ENCODE assay signal across 8 cellular contexts in the genomic region with DNA sequence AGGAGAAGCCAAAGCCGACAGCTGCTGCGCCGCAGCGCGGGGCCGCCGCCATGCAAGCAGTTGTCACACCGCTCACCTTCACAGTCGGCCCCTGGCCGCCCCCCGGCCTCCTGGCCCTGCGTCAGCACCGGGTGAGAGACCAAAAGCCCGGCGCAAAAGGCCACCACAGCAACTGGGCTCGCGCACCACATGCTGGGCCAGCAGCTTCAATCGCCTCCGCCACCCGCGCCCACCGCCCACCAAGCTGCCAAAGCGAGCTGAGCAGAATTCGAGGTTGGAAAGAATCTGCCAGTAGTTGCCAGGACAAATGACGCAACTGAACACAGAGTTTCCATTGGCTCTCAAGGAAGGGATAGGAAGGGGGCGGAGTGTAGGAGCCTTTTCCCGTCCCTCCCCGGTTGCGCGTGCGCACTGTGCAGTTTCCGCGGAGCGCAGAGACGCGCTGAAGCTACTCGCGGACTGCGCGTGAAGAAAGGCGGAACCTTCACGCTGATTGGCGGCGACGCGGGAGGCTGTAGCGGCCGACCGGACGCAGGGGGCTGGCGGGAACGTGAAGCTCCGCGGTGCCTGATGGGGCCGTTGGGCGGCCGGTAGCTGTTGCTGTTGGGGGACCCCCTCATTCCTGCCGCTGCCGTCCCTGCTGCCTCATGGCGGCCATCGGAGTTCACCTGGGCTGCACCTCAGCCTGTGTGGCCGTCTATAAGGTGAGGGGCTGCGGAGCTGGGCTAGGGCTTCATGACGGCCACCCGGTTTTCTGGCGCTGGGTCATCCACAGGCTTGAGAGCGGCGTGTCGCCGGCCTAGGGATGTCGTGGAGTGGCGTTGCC. TPM values are rescaled to one million over a fixed set of nuclear protein-coding genes. Genes with fewer than 3 reads are reported as not detected.
DNase-seq lines count a peak whose midpoint lies in the region; ATAC-seq and TF ChIP-seq lines count a peak whose summit lies in the region.

Gene CDNF (minus strand): TSS at position 282 of the 826 bp plus-strand sequence. CDS start 91 bp downstream, at position 191.
A gene with protein sequence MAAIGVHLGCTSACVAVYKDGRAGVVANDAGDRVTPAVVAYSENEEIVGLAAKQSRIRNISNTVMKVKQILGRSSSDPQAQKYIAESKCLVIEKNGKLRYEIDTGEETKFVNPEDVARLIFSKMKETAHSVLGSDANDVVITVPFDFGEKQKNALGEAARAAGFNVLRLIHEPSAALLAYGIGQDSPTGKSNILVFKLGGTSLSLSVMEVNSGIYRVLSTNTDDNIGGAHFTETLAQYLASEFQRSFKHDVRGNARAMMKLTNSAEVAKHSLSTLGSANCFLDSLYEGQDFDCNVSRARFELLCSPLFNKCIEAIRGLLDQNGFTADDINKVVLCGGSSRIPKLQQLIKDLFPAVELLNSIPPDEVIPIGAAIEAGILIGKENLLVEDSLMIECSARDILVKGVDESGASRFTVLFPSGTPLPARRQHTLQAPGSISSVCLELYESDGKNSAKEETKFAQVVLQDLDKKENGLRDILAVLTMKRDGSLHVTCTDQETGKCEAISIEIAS (plus strand): TSS at position 551 of the 826 bp plus-strand sequence. CDS start 97 bp downstream, at position 648.
Gene MSANTD7 (plus strand): TSS at position 551 of the 826 bp plus-strand sequence. CDS start 3,979 bp downstream, outside the sequence.

- H3K36me3 ChIP-seq in heart left ventricle (peaks cover 0 to 33% (median 30%) of the 10 kb centered on the region in 9 donors), upper lobe of left lung (peaks cover 0 to 30% (median 15%) of the 10 kb centered on the region in 4 donors)

- H3K27ac ChIP-seq in heart left ventricle (peak within 1 kb of the TSS; percentile 94 to 99 (median 97)), upper lobe of left lung (peak within 1 kb of the TSS; percentile 94 to 97 (median 96))

- H3K4me1 ChIP-seq in heart left ventricle (peaks cover 5 to 26% (median 17%) of the 10 kb centered on the region in 12 donors), upper lobe of left lung (peaks cover 15 to 19% (median 18%) of the 10 kb centered on the region in 4 donors)

- H3K27me3 ChIP-seq in heart left ventricle = no peaks in the 10 kb centered on the region
- H3K27me3 ChIP-seq in upper lobe of left lung = no peaks in the 10 kb centered on the region

- WGBS in heart left ventricle, 4 donors = 0 to 1% (median 0%) methylated on average over 27 to 72 of the region's 72 CpGs
- 0 to 1% methylated on average over 33 to 59 of the region's 72 CpGs for WGBS in upper lobe of left lung, 2 donors

- peak; percentile 99 for DNase-seq in GM13976 (ENCODE audit: low spot score)
- DNase-seq in NCI-H146 treated with DMSO at 0.1 percent for 48 hours (lab: John Stamatoyannopoulos, UW; ENCODE audit: unreplicated experiment) = peak; percentile 99
- DNase-seq in amniotic epithelial cell (ENCODE audit: low read depth) = peak; percentile 98
- DNase-seq in heart left ventricle = peak; percentile 99 to 100 (median 100)
- peak; percentile 100 for DNase-seq in pons (ENCODE audit: low spot score)
- peak; percentile 99 to 100 for DNase-seq in upper lobe of left lung

- ATAC-seq in HG02870 (IDR thresholded peaks at IDR 0.05; ENCODE audit: unreplicated experiment) = peak; percentile 94
- ATAC-seq in heart left ventricle = peak; percentile 99
- peak; percentile 99 to 100 for ATAC-seq in upper lobe of left lung (ENCODE audit: low FRiP score in 2 of 2)

- no peaks in the 10 kb centered on the region for H3K9me3 ChIP-seq in heart left ventricle
- no peaks in the 10 kb centered on the region for H3K9me3 ChIP-seq in upper lobe of left lung

- in situ Hi-C loops in GM13976 (cut with MboI; ENCODE audit: low sequenced_read_pairs, unreplicated experiment) = no loop called here

- no peak for TF ChIP-seq CTCF in GM13976 (IDR thresholded peaks at IDR 0.05; ENCODE audit: borderline replicate concordance, control extremely low read depth, extremely low read depth, insufficient read depth, missing control alignments)
- TF ChIP-seq CTCF in heart left ventricle (IDR thresholded peaks at IDR 0.05) = peak in 1 of 12 donors; percentile 12
- peak in 4 of 6 experiments; percentile 13 to 36 (median 26) for TF ChIP-seq CTCF in upper lobe of left lung (IDR thresholded peaks at IDR 0.05)

- TF ChIP-seq POLR2A in heart left ventricle (IDR thresholded peaks at IDR 0.05) (peak; percentile 28 to 87), upper lobe of left lung (IDR thresholded peaks at IDR 0.05) (peak in 3 of 4 donors; percentile 76 to 90 (median 84))

- peak in 1 of 4 donors; percentile 59 for TF ChIP-seq EP300 in upper lobe of left lung (IDR thresholded peaks at IDR 0.05)

- H3K4me3 ChIP-seq in heart left ventricle (peak within 1 kb of the TSS; percentile 73 to 99 (median 94)), upper lobe of left lung (peak within 1 kb of the TSS; percentile 86 to 97 (median 96))

- intact Hi-C loops in T-helper 1 cell treated with Interleukin-12 subunit alpha and Interleukin-12 subunit beta and Interleukin-4 antibody, amounts not matched to agents 30 ng/mL and 1 ng/mL, for 36 hours (cut with micrococcal nuclease) = loop anchor here (1.0 to 5.0 kb wide), 19 partner anchors 40 to 1536 kb away; partner anchors contain the start of genes ACBD7, DCLRE1C, MEIG1 and NMT2
- intact Hi-C loops in heart left ventricle (cut with DNase I) = loop anchor here in 8 of 10 donors (1.0 to 10.0 kb wide), 9 partner anchors 39 to 236 kb away; partner anchors contain the start of genes SUV39H2 (in 5 of the 8), MEIG1 (in 3 of the 8) and DCLRE1C (in 2 of the 8)

RNA-seq across cellular contexts. Expression of gene CDNF, which starts in this region (rescaled TPM):
- total RNA-seq in T-helper 1 cell treated with Interleukin-12 subunit alpha and Interleukin-12 subunit beta and Interleukin-4 antibody, amounts not matched to agents 30 ng/mL and 1 ng/mL, for 36 hours = 0.88 and 1.3 TPM in 2 replicates
- total RNA-seq in heart left ventricle (1 to 10 TPM; 1.7 to 5.4 (median 4.1) TPM), upper lobe of left lung (10 to 100 TPM in 1 of 6 donors, 1 to 10 TPM in 3, under 1 TPM in 2; 0.89 to 34.6 (median 1.7) TPM)
- polyA plus RNA-seq in heart left ventricle = 1 to 10 TPM in 1 of 2 donors, under 1 TPM in 1; 0.61 to 2.8 TPM

RNA-seq across cellular contexts. Expression of the second gene that starts in this region (rescaled TPM):
- 23.2 and 23.8 TPM in 2 replicates for total RNA-seq in T-helper 1 cell treated with Interleukin-12 subunit alpha and Interleukin-12 subunit beta and Interleukin-4 antibody, amounts not matched to agents 30 ng/mL and 1 ng/mL, for 36 hours
- total RNA-seq in heart left ventricle (10 to 100 TPM in 1 of 9 donors, 1 to 10 TPM in 8; 6.2 to 11.1 (median 8.3) TPM), upper lobe of left lung (10 to 100 TPM in 2 of 6 donors, 1 to 10 TPM in 4; 4.3 to 14.7 (median 9.4) TPM)
- 10 to 100 TPM in 1 of 2 donors, 1 to 10 TPM in 1; 6.8 to 16.9 TPM for polyA plus RNA-seq in heart left ventricle

RNA-seq across cellular contexts. Expression of gene MSANTD7, which starts in this region (rescaled TPM):
- 21.9 and 23.0 TPM in 2 replicates for total RNA-seq in T-helper 1 cell treated with Interleukin-12 subunit alpha and Interleukin-12 subunit beta and Interleukin-4 antibody, amounts not matched to agents 30 ng/mL and 1 ng/mL, for 36 hours
- total RNA-seq in heart left ventricle = 1 to 10 TPM; 4.5 to 8.1 (median 5.6) TPM
- 1 to 10 TPM; 1.3 to 5.6 TPM for polyA plus RNA-seq in heart left ventricle
- 10 to 100 TPM in 1 of 6 donors, 1 to 10 TPM in 5; 5.9 to 13.9 (median 7.5) TPM for total RNA-seq in upper lobe of left lung

Comparison
In these comparisons a context has a peak if more than half of its experiments do, and no peak if none do; other contexts are left out.
1. Peak in every context shown above with its lines: DNase-seq, ATAC-seq, H3K4me3 ChIP-seq and H3K27ac ChIP-seq.